ENCODE assay signal across 8 cellular contexts in the genomic region with DNA sequence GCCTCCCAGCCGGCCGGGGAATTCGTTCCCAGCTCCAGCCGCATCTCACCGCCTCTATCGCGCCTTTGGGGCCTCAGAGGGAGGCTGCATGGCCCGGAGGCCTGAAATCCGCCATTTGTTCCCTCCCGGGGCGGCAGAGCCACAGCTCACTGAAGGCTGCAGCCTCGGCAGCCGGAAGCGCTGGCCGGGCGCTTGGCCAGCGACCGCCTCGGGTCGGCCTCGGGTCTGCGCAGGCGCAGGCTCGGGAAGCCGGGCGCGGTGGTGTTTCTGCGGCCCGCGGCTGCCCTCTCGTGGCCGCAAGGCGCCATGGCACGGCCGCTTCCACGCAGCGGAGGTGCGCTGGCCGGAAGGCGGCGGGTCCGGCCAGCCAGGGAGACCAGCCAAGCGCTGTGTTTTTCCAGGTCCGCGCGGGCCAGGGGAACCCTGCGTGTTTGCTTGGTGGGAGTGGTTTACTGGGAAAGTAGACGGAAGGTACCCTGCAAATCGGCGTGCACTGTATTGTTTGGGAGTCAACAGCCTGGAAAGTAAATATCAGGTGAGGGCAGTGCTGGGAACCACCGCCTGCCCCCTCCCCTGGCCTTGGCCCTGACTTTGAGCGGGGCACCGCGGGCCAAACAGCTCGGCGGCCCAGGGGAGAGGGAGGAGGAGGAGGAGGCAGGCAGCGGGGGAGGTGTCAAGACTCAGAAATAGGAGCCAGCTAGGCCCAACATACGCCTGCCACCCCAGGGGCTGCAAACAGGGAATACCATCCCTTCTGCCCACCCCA. TPM values are rescaled to one million over a fixed set of nuclear protein-coding genes. Genes with fewer than 3 reads are reported as not detected.
DNase-seq lines count a peak whose midpoint lies in the region; TF ChIP-seq lines count a peak whose summit lies in the region.

No MANE protein-coding gene starts in this region.

- H3K27me3 ChIP-seq in SJCRH30 (peaks cover 3% of the 10 kb centered on the region; the same call in 1 of the 2 replicates), neutrophil (peaks cover 59% of the 10 kb centered on the region)

- peak overlapping the region; percentile 49 for H3K4me3 ChIP-seq in LNCaP clone FGC (ENCODE audit: low read depth, low read length)
- H3K4me3 ChIP-seq in SJCRH30 = peak overlapping the region; percentile 52
- peak overlapping the region; percentile 67 to 88 for H3K4me3 ChIP-seq in neutrophil (ENCODE audit: low read depth in 1 of 2, low read length in 1 of 2)

- H3K4me1 ChIP-seq in SJCRH30 (peaks cover 12% of the 10 kb centered on the region), neutrophil (ENCODE audit: control insufficient read depth in 1 of 2, insufficient read depth in 1 of 2, low read depth in 1 of 2, low read length in 1 of 2) (peaks cover 16 to 23% of the 10 kb centered on the region in 2 experiments)

- DNase-seq in G401 (ENCODE audit: low spot score) = peak; percentile 88
- peak; percentile 73 for DNase-seq in H4 (ENCODE audit: low spot score)
- peak; percentile 91 for DNase-seq in LNCaP clone FGC (ENCODE audit: low read depth)
- DNase-seq in SJCRH30 = peak; percentile 86 to 94
- peak; percentile 84 for DNase-seq in activated naive CD4-positive, alpha-beta T cell treated with Interleukin-2 at 50 U/mL for 16 hours
- peak; percentile 76 for DNase-seq in foreskin melanocyte
- DNase-seq in substantia nigra (lab: John Stamatoyannopoulos, UW) = peak in 47 of 49 donors; percentile 45 to 97 (median 82)

- in situ Hi-C loops in G401 (cut with HindIII; ENCODE audit: low sequenced_read_pairs) = no loop called here

- H3K9me3 ChIP-seq in SJCRH30 (replicated peaks) = no peaks in the 10 kb centered on the region
- H3K9me3 ChIP-seq in neutrophil = no peaks in the 10 kb centered on the region

- H3K36me3 ChIP-seq in SJCRH30 (no peaks in the 10 kb centered on the region), neutrophil (no peaks in the 10 kb centered on the region)

- peak; percentile 100 for TF ChIP-seq CTCF in LNCaP clone FGC (IDR thresholded peaks at IDR 0.05; ENCODE audit: control insufficient read depth, extremely low read depth, insufficient read depth)
- peak; percentile 100 for TF ChIP-seq CTCF in neutrophil (IDR thresholded peaks at IDR 0.05)

- H3K27ac ChIP-seq in SJCRH30 (peak overlapping the region; percentile 37), neutrophil (peak overlapping the region; percentile 51), substantia nigra (ENCODE audit: low read depth, low read length, poor library complexity, severe bottlenecking) (peak overlapping the region; percentile 96)

RNA-seq across cellular contexts. Expression of a gene that starts 52.7 kb away (rescaled TPM):
- total RNA-seq in G401 (2014; rRNA removed; shearing (Covaris generic)) = not detected in 2 replicates
- 0.06 TPM in 1 of 2 replicates, not detected in the other for total RNA-seq in H4 (2014; rRNA removed; shearing (Covaris generic))
- 0.36 and 0.43 TPM in 2 replicates for total RNA-seq in SJCRH30 (2014; rRNA removed; shearing (Covaris generic))

Comparison
In these comparisons a context has a peak if more than half of its experiments do, and no peak if none do; other contexts are left out.
1. Peak in every context shown above with its lines: DNase-seq, H3K4me3 ChIP-seq and H3K27ac ChIP-seq.
2. H3K27ac ChIP-seq: peak in every context shown above with its lines; median percentile 96 in substantia nigra; 51 in neutrophil; 37 in SJCRH30.